In the genomic region with DNA sequence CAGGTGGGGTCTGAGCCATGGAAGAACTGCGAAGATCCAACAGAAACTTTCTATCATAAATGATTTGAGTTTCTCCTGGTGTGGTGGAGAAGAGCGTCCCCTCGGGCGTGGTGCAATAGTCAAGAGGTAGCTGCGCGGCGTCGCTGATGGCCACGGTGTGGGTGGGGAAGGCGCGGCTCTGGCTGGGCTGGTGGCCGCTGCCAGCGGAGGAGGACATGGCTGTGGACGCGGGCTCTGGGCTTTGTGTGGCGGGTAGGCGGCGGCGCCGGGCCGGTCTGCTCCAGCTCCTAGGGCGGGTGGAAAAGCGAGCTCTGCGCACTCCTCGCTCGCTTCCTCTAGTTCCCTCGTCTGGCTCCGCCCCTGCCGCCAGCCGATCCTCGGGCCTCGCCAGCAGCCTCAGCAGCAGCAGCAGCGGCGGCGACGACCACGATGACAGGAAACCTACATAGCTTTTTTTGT, we compare ENCODE assay signal across 8 cellular contexts. TPM values are rescaled to one million over a fixed set of nuclear protein-coding genes. Genes with fewer than 3 reads are reported as not detected.
DNase-seq lines count a peak whose midpoint lies in the region; ATAC-seq and TF ChIP-seq lines count a peak whose summit lies in the region.

No MANE protein-coding gene starts in this region.

- POLR2A ChIA-PET in CD4-positive, alpha-beta T cell (lab: Charles Lee), result interaction anchor here (0.6 to 3.9 kb wide), 11 partner anchors 13 to 1175 kb away, joined by 3 to 28 read pairs (median 4); a partner anchor contains a TSS

- H3K27ac Mint-ChIP-seq in CD4-positive, alpha-beta T cell, result peak overlapping the region; percentile 86
- peak overlapping the region; percentile 53 for H3K27ac Mint-ChIP-seq in nephron progenitor cell

- H3K4me1 Mint-ChIP-seq in CD4-positive, alpha-beta T cell (ENCODE audit: low read depth), result peaks cover 40% of the 10 kb centered on the region
- H3K4me1 Mint-ChIP-seq in nephron progenitor cell, result peaks cover 45% of the 10 kb centered on the region

- no peaks in the 10 kb centered on the region for H3K9me3 ChIP-seq in CD4-positive, alpha-beta T cell (ENCODE audit: control insufficient read depth, low read length)
- no peaks in the 10 kb centered on the region for H3K9me3 ChIP-seq in Peyer's patch

- H3K27me3 ChIP-seq in CD4-positive, alpha-beta T cell (ENCODE audit: control insufficient read depth, insufficient read depth, low read length), result no peaks in the 10 kb centered on the region
- H3K27me3 ChIP-seq in Peyer's patch, result no peaks in the 10 kb centered on the region

- peak; percentile 100 for ATAC-seq in CD4-positive, alpha-beta T cell (ENCODE audit: poor library complexity)
- ATAC-seq in GM19463 (IDR thresholded peaks at IDR 0.05; ENCODE audit: unreplicated experiment), result peak; percentile 73

- no peaks in the 10 kb centered on the region for H3K36me3 Mint-ChIP-seq in CD4-positive, alpha-beta T cell (ENCODE audit: low read depth)
- peaks cover 22% of the 10 kb centered on the region for H3K36me3 Mint-ChIP-seq in nephron progenitor cell (ENCODE audit: low read depth)

- no peaks in the 10 kb centered on the region for H3K36me3 ChIP-seq in Peyer's patch

- peak overlapping the region; percentile 87 for H3K4me3 Mint-ChIP-seq in CD4-positive, alpha-beta T cell
- H3K4me3 Mint-ChIP-seq in nephron progenitor cell, result peak overlapping the region; percentile 85

- peaks cover 0 to 31% (median 3%) of the 10 kb centered on the region in 4 donors for H3K4me1 ChIP-seq in Peyer's patch

- no peak for TF ChIP-seq POLR2A in Peyer's patch (IDR thresholded peaks at IDR 0.05)

- H3K9me3 Mint-ChIP-seq in CD4-positive, alpha-beta T cell, result no peaks in the 10 kb centered on the region
- H3K9me3 Mint-ChIP-seq in nephron progenitor cell, result peaks cover 10% of the 10 kb centered on the region

- TF ChIP-seq CTCF in CD4-positive, alpha-beta T cell (IDR thresholded peaks at IDR 0.05), result no peak
- TF ChIP-seq CTCF in Peyer's patch (IDR thresholded peaks at IDR 0.05), result no peak
- TF ChIP-seq CTCF in fibroblast of villous mesenchyme (IDR thresholded peaks at IDR 0.05; ENCODE audit: insufficient read depth, low read depth, low read length), result no peak
- TF ChIP-seq CTCF in nephron progenitor cell (IDR thresholded peaks at IDR 0.05), result no peak

- CTCF ChIA-PET in CD4-positive, alpha-beta T cell (lab: Charles Lee), result interaction anchor here (1.2 kb wide), 1 partner anchor 11 kb away, joined by 3 read pairs; no protein-coding TSS in a partner anchor

- peaks cover 13% of the 10 kb centered on the region for H3K27me3 Mint-ChIP-seq in CD4-positive, alpha-beta T cell
- H3K27me3 Mint-ChIP-seq in nephron progenitor cell (ENCODE audit: low read depth, poor library complexity), result peaks cover 47% of the 10 kb centered on the region

- intact Hi-C loops in CD4-positive, alpha-beta T cell (cut with DNase I, micrococcal nuclease), result no loop called here

- H3K4me3 ChIP-seq in Peyer's patch (peak overlapping the region; percentile 37 to 59 (median 44)), fibroblast of villous mesenchyme (ENCODE audit: low read depth, low read length) (peak overlapping the region; percentile 56)

- peak overlapping the region; percentile 47 for H3K27ac ChIP-seq in CD4-positive, alpha-beta T cell (ENCODE audit: low read depth, low read length)
- H3K27ac ChIP-seq in Peyer's patch, result peak overlapping the region; percentile 62 to 82 (median 74)

- DNase-seq in CD4-positive, alpha-beta T cell, result peak; percentile 60 to 82 (median 76)
- DNase-seq in HuH-7 (ENCODE audit: low spot score), result peak; percentile 71
- peak; percentile 85 to 94 (median 85) for DNase-seq in Peyer's patch
- peak; percentile 75 for DNase-seq in activated effector memory CD4-positive, alpha-beta T cell treated with Interleukin-2 at 50 U/mL for 16 hours
- DNase-seq in fibroblast of villous mesenchyme (ENCODE audit: low read depth), result peak; percentile 75
- peak; percentile 88 for DNase-seq in nephron progenitor cell
- DNase-seq in stimulated activated naive CD4-positive, alpha-beta T cell treated with Interleukin-2 at 50 U/mL for 16 hours (lab: John Stamatoyannopoulos, UW), result peak; percentile 68

RNA-seq across cellular contexts. Expression of a gene that starts 5.9 kb away (rescaled TPM):
- total RNA-seq in CD4-positive, alpha-beta T cell, result 1 to 10 TPM; 2.8 to 4.6 TPM
- total RNA-seq in Peyer's patch (100 to 1,000 TPM in 1 of 4 donors, 10 to 100 TPM in 2, 1 to 10 TPM in 1; 4.2 to 153 (median 20.4) TPM), fibroblast of villous mesenchyme (9.1 and 11.0 TPM in 2 replicates)

RNA-seq across cellular contexts. Expression of a gene that starts 32.7 kb away (rescaled TPM):
- 10 to 100 TPM; 23.0 to 28.2 TPM for total RNA-seq in CD4-positive, alpha-beta T cell
- total RNA-seq in Peyer's patch, result 10 to 100 TPM; 12.9 to 21.9 (median 15.1) TPM
- 25.9 and 26.7 TPM in 2 replicates for total RNA-seq in fibroblast of villous mesenchyme

RNA-seq across cellular contexts. Expression of a gene that starts 32.7 kb away (rescaled TPM):
- 10 to 100 TPM; 25.8 to 29.6 TPM for total RNA-seq in CD4-positive, alpha-beta T cell
- total RNA-seq in Peyer's patch, result 10 to 100 TPM; 22.4 to 38.1 (median 33.1) TPM
- total RNA-seq in fibroblast of villous mesenchyme, result 13.5 and 19.9 TPM in 2 replicates

Comparison
In these comparisons a context has a peak if more than half of its experiments do, and no peak if none do; other contexts are left out.
1. Peak in every context shown above with its lines: DNase-seq, ATAC-seq, H3K4me3 ChIP-seq and H3K27ac ChIP-seq.